24 cellular contexts compared by ENCODE assay signal in the genomic region with DNA sequence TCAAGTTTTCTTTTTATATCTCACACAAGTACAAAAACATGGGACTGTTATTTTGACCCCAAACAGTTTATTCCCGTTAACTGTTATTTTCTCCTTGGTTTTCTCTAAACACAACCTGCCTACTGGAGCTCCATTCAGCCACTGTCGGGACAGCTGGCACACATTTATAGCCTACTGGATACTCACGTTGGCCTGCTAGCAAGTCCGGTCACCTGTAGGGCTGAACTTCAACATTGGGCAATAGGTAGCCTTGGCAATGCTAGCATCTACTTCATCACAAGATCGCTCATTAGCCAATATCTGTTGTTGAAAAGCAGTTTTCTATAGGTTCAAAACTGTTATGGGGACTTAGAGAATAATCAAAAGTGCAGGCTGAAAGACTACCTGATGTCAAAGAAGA. TPM values are rescaled to one million over a fixed set of nuclear protein-coding genes. Genes with fewer than 3 reads are reported as not detected.
A peak's percentile ranks its signal among the peaks of the same experiment; 100 is the strongest.
DNase-seq lines count a peak whose midpoint lies in the region; ATAC-seq and TF ChIP-seq lines count a peak whose summit lies in the region.
"Had no signal": no experiment of that assay in that cellular context is flagged by ENCODE, and none has a peak within 500 bp of the region (broad histone marks: within the 10 kb centered on the region; RNA-seq: fewer than 3 reads in every experiment).

No MANE protein-coding gene starts in this region.

- 40 to 69% (median 42%) methylated on average over 5 of the region's 5 CpGs for WGBS in psoas muscle, 3 donors

- ATAC-seq in psoas muscle (peak; percentile 55 to 64 (median 58)), HG03354 (IDR thresholded peaks at IDR 0.05; ENCODE audit: poor library complexity, severe bottlenecking, unreplicated experiment) (no peak)
- ATAC-seq: GM12878, PC-3 had no signal

- no peak overlapping the region for H3K27ac Mint-ChIP-seq in immature natural killer cell

- H3K36me3 Mint-ChIP-seq in immature natural killer cell, result no peaks in the 10 kb centered on the region
- H3K36me3 Mint-ChIP-seq: CD8-positive, alpha-beta memory T cell had no signal

- DNase-seq in immature natural killer cell, result no peak
- DNase-seq in psoas muscle, result no peak
- no peak for DNase-seq in uterus
- DNase-seq in brain microvascular endothelial cell, result no peak
- DNase-seq in activated CD4-positive, alpha-beta T cell treated with anti-CD3 and anti-CD28 coated beads, Interleukin-2, amount 50 U/mL, for 4 hours, result no peak
- DNase-seq: CD8-positive, alpha-beta memory T cell; DMS 273 treated with DMSO at 0.1 percent for 48 hours; DMS79; EL; GDM1; HCEC 1CT; KG1; MG63; NCI-H1105 treated with DMSO at 0.1 percent for 48 hours; NCI-H146; NCI-H2029; NCI-H446; NK-92 treated with Interleukin-12 subunit alpha and Interleukin-12 subunit beta, amount 100 ng/mL, for 24 hours; PC-3; SK-N-SH had no signal

- peaks cover 0 to 2% (median 0%) of the 10 kb centered on the region in 3 donors for H3K27me3 Mint-ChIP-seq in immature natural killer cell (ENCODE audit: low read depth in 3 of 3)

- peaks cover 0 to 5% (median 0%) of the 10 kb centered on the region in 6 donors for H3K9me3 Mint-ChIP-seq in immature natural killer cell
- H3K9me3 Mint-ChIP-seq: CD8-positive, alpha-beta memory T cell had no signal

- H3K4me3 Mint-ChIP-seq in immature natural killer cell, result peak overlapping the region in 4 of 5 donors; percentile 37 to 77 (median 72)
- H3K4me3 Mint-ChIP-seq: CD14-positive monocyte; CD8-positive, alpha-beta memory T cell had no signal

- H3K27me3 ChIP-seq in psoas muscle (ENCODE audit: insufficient read depth in 3 of 3, low read length in 2 of 3) (no peaks in the 10 kb centered on the region), uterus (no peaks in the 10 kb centered on the region), brain microvascular endothelial cell (replicated peaks) (no peaks in the 10 kb centered on the region)
- H3K27me3 ChIP-seq: MG63 had no signal

- H3K4me1 Mint-ChIP-seq in immature natural killer cell, result peaks cover 11 to 16% of the 10 kb centered on the region in 2 donors

- H3K27ac ChIP-seq in angular gyrus (ENCODE audit: low read depth, low read length), result peak overlapping the region; percentile 0
- H3K27ac ChIP-seq in psoas muscle, result peak overlapping the region; percentile 95
- H3K27ac ChIP-seq in uterus, result peak overlapping the region; percentile 69 to 70
- no peak overlapping the region for H3K27ac ChIP-seq in brain microvascular endothelial cell

- no peaks in the 10 kb centered on the region for H3K9me3 ChIP-seq in psoas muscle
- H3K9me3 ChIP-seq in uterus, result no peaks in the 10 kb centered on the region
- H3K9me3 ChIP-seq: SK-N-SH had no signal

- H3K4me3 ChIP-seq in psoas muscle (peak overlapping the region; percentile 16), uterus (no peak overlapping the region), brain microvascular endothelial cell (ENCODE audit: low read depth, low read length) (no peak overlapping the region)
- H3K4me3 ChIP-seq: GM12878, MG63 had no signal

- peaks cover 93% of the 10 kb centered on the region for H3K4me1 ChIP-seq in psoas muscle
- H3K4me1 ChIP-seq in uterus, result peaks cover 4 to 7% of the 10 kb centered on the region in 2 donors

- intact Hi-C loops in psoas muscle (cut with DNase I), result loop anchor here in 1 of 2 donors (2.0 kb wide), 1 partner anchor 29 kb away; no protein-coding TSS in a partner anchor
- intact Hi-C loops in uterus (cut with DNase I; ENCODE audit: low total_unique reads), result no loop called here

- no peak for TF ChIP-seq POLR2A in uterus (IDR thresholded peaks at IDR 0.05)

- no peak for TF ChIP-seq CTCF in psoas muscle (IDR thresholded peaks at IDR 0.05)
- no peak for TF ChIP-seq CTCF in uterus (IDR thresholded peaks at IDR 0.05)
- no peak for TF ChIP-seq CTCF in brain microvascular endothelial cell (IDR thresholded peaks at IDR 0.05; ENCODE audit: low read depth, low read length, missing control alignments)

- in situ Hi-C loops in brain microvascular endothelial cell (cut with HindIII; ENCODE audit: low pct_ligation_motif_present, low sequenced_read_pairs), result no loop called here

- H3K36me3 ChIP-seq in psoas muscle (ENCODE audit: insufficient read depth in 1 of 2, low read depth in 1 of 2) (peaks cover 0 to 30% of the 10 kb centered on the region in 2 donors), uterus (no peaks in the 10 kb centered on the region), brain microvascular endothelial cell (replicated peaks) (peaks cover 4% of the 10 kb centered on the region)

RNA-seq across cellular contexts. Expression of a gene that starts 32.3 kb away (rescaled TPM):
- polyA plus RNA-seq in immature natural killer cell (under 1 TPM in 2 of 3 donors, not detected in 1; 0.04 to 0.64 TPM), psoas muscle (10 to 100 TPM in 2 of 3 donors, 1 to 10 TPM in 1; 1.8 to 28.4 (median 13.6) TPM)
- total RNA-seq in psoas muscle (10 to 100 TPM; 20.8 to 47.4 (median 30.7) TPM), uterus (10 to 100 TPM in 3 of 4 donors, 1 to 10 TPM in 1; 6.9 to 67.5 (median 13.8) TPM)
- total RNA-seq: GM12878 had no signal
- polyA plus RNA-seq: CD8-positive, alpha-beta memory T cell; GM12878 had no signal
